1 cellular context compared by ENCODE assay signal in the genomic region with DNA sequence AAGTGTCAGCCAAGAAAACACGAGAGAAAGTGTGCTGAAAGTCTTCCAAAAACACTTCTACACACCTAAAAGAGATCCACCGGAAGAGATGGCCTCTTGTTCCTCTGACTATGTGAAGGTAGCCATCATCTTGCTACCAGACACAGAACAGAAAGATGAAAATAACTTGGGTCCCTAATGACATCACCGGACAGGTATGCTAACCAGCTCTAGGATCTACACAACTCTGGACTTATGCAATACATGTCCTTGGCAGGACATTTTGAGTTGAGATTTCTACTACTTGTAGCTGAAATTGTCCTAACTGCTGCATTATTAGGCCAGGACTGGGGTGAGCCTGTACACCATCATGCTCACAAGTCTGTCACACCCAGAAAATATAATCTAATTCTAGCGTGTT.
A peak's percentile ranks its signal among the peaks of the same experiment; 100 is the strongest.
TF ChIP-seq lines count a peak whose summit lies in the region.

No MANE protein-coding gene starts in this region.

TF ChIP-seq in liver, 16 proteins besides CTCF, POLR2A, EP300 and RAD21 (continued from another document):
- TF ChIP-seq HNF4A (conservative IDR thresholded peaks at IDR 0.05): no peak
- TF ChIP-seq, protein P1, sequence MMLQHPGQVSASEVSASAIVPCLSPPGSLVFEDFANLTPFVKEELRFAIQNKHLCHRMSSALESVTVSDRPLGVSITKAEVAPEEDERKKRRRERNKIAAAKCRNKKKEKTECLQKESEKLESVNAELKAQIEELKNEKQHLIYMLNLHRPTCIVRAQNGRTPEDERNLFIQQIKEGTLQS (IDR thresholded peaks at IDR 0.05): no peak
- TF ChIP-seq FOXA1 (IDR thresholded peaks at IDR 0.05): no peak
- peak; percentile 58 to 83 for TF ChIP-seq JUND (IDR thresholded peaks at IDR 0.05)
- TF ChIP-seq YY1 (IDR thresholded peaks at IDR 0.05): peak; percentile 43
